8 cellular contexts compared by ENCODE assay signal in the genomic region with DNA sequence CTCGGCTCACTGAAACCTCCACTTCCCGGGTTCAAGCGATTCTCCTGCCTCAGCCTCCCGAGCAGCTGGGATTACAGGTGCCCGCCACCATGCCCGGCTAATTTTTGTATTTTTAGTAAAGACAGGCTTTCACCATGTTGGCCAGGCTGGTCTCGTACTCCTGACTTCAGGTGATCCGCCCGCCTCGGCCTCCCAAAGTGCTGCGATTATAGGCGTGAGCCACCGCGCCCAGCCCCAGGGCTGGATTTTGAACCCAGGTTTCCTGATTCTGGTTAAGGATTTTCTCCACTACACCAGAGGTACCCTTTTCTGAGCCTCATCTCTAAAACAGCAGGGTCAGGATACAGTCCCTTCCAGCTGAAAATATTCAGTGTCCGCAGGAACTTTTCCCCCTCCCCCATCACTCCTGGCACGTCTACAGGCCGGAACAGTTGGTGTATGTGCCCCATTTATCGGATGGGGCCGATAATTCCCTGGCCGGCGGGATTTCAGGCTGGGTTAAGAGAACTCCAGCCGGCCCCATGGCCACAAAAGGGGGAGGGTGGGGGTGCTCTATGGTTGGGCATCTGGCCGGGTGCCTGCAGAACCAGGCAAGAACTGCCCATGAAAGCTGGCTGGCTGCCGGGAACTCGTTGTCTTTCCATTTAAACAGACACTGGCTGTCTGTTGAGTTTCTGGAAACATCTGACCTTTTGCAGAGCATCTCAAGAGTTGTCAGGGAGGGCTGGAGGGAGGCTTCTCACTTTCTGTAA. TPM values are rescaled to one million over a fixed set of nuclear protein-coding genes. Genes with fewer than 3 reads are reported as not detected.
DNase-seq lines count a peak whose midpoint lies in the region; ATAC-seq and TF ChIP-seq lines count a peak whose summit lies in the region.

No MANE protein-coding gene starts in this region.

- H3K4me3 ChIP-seq in astrocyte of the spinal cord (ENCODE audit: low read depth, low read length): no peak overlapping the region

- no peak for ATAC-seq in GM18907 (IDR thresholded peaks at IDR 0.05; ENCODE audit: unreplicated experiment)

- no peak for TF ChIP-seq CTCF in astrocyte of the spinal cord (IDR thresholded peaks at IDR 0.05; ENCODE audit: low read depth, low read length)

- in situ Hi-C loops in astrocyte of the spinal cord (cut with HindIII; ENCODE audit: low sequenced_read_pairs): no loop called here

- DNase-seq in HT-29 (ENCODE audit: low spot score): peak; percentile 40
- peak; percentile 46 for DNase-seq in astrocyte of the spinal cord (ENCODE audit: low read depth, low spot score)
- peak; percentile 79 to 82 for DNase-seq in hippocampal formation (lab: John Stamatoyannopoulos, UW)
- DNase-seq in retina: peak; percentile 39
- DNase-seq in stimulated activated CD8-positive, alpha-beta memory T cell treated with anti-CD3 and anti-CD28 coated beads, Interleukin-4, amount 100 ng/mL, for 48 hours: no peak
- no peak for DNase-seq in NCI-H187 treated with DMSO at 0.1 percent for 48 hours (lab: John Stamatoyannopoulos, UW)
- DNase-seq in COLO668 (lab: John Stamatoyannopoulos, UW; ENCODE audit: unreplicated experiment): no peak

RNA-seq across cellular contexts. Expression of a gene that starts 26.8 kb away (rescaled TPM):
- total RNA-seq in HT-29 (2014; rRNA removed; shearing (Covaris generic)): 198 and 272 TPM in 2 replicates

RNA-seq across cellular contexts. Expression of a gene that starts 59.4 kb away (rescaled TPM):
- 165 and 178 TPM in 2 replicates for total RNA-seq in HT-29 (2014; rRNA removed; shearing (Covaris generic))

RNA-seq across cellular contexts. Expression of a gene that starts 59.7 kb away (rescaled TPM):
- 13.7 and 15.1 TPM in 2 replicates for total RNA-seq in HT-29 (2014; rRNA removed; shearing (Covaris generic))

Comparison
In these comparisons a context has a peak if more than half of its experiments do, and no peak if none do; other contexts are left out.
1. DNase-seq: peak in HT-29 (single experiment), astrocyte of the spinal cord (single experiment), hippocampal formation (2 of 2) and retina (single experiment); none in stimulated activated CD8-positive, alpha-beta memory T cell treated with anti-CD3 and anti-CD28 coated beads, Interleukin-4, amount 100 ng/mL, for 48 hours (single experiment), NCI-H187 treated with DMSO at 0.1 percent for 48 hours (single experiment) and COLO668 (single experiment).